12 cellular contexts compared by ENCODE assay signal in the genomic region with DNA sequence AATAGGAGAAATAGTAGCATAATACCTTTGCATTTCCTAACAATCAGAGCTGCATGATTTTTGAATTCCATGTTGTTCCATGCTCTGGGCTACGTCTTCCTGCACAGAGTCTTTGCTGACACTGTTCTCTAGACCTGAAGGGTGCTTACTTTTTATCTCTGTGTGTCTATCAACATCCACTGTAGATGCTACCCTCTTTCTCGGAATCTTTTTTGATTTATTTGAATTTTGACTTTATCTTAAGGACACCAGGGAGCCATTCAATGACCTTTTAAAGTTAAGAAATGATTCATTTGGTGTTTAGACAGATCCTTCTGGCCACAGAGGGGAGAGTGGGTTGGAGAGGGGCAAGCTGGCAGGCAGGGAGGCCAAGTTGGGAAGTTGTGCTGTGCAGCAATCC.
DNase-seq lines count a peak whose midpoint lies in the region; ATAC-seq and TF ChIP-seq lines count a peak whose summit lies in the region.
"Had no signal": no experiment of that assay in that cellular context is flagged by ENCODE, and none has a peak within 500 bp of the region (broad histone marks: within the 10 kb centered on the region; RNA-seq: fewer than 3 reads in every experiment).

No MANE protein-coding gene starts in this region.

- 0 out of 2 replicates have a peak overlapping the region, but pooled peaks have one; percentile 3 for H3K23ac ChIP-seq in IMR-90 (ENCODE audit: low read depth, low read length)

- H3K4me3 Mint-ChIP-seq in brain, result no peak overlapping the region
- H3K4me3 Mint-ChIP-seq in nephron, result no peak overlapping the region

- in situ Hi-C loops in IMR-90 (cut with MboI; ENCODE audit: low sequenced_read_pairs), result loop anchor here (10.0 kb wide), 1 partner anchor 231 kb away; no protein-coding TSS in a partner anchor

- no peak overlapping the region for H2AK9ac ChIP-seq in IMR-90 (replicated peaks; ENCODE audit: low read depth, low read length, poor library complexity)

- H3K4ac ChIP-seq in IMR-90 (ENCODE audit: low read depth, low read length), result peak overlapping the region; percentile 32; the same call in 1 of the 2 replicates

- peaks cover 0 to 31% of the 10 kb centered on the region in 2 experiments for H3K79me1 ChIP-seq in IMR-90 (ENCODE audit: low read depth in 1 of 2, low read length in 2 of 2)

- H2BK20ac ChIP-seq in IMR-90 (ENCODE audit: low read depth, low read length), result peak overlapping the region; percentile 52; the same call in 1 of the 2 replicates

- dilution Hi-C loops in IMR-90 (cut with HindIII; ENCODE audit: low sequenced_read_pairs, unreplicated experiment), result no loop called here

- H3K14ac ChIP-seq in IMR-90 (replicated peaks; ENCODE audit: low read depth, low read length), result no peak overlapping the region

- no peak overlapping the region for H2BK5ac ChIP-seq in IMR-90 (ENCODE audit: low read depth, low read length, poor library complexity, severe bottlenecking)

- no peaks in the 10 kb centered on the region for H4K20me1 ChIP-seq in IMR-90 (ENCODE audit: insufficient read depth, low read length)

- H3K18ac ChIP-seq in IMR-90 (ENCODE audit: low read depth, low read length), result no peak overlapping the region

- TF ChIP-seq CTCF in C4-2B (conservative IDR thresholded peaks at IDR 0.05) (no peak), IMR-90 (conservative IDR thresholded peaks at IDR 0.05; ENCODE audit: low read depth, low read length) (no peak), brain (conservative IDR thresholded peaks at IDR 0.05) (no peak), nephron (IDR thresholded peaks at IDR 0.05; ENCODE audit: unreplicated experiment in 3 of 3) (no peak)

- H3K9me3 Mint-ChIP-seq in brain (peaks cover 5 to 22% (median 7%) of the 10 kb centered on the region in 5 experiments), nephron (no peaks in the 10 kb centered on the region)

- H4K8ac ChIP-seq in IMR-90 (ENCODE audit: low read depth in 2 of 2, low read length in 2 of 2), result no peak overlapping the region

- no CpG with 5 or more reads among the region's 2 CpGs for WGBS in IMR-90 (ENCODE audit: extremely low coverage in 2 of 2, insufficient read length in 1 of 2), 2 experiments

- H3K27ac Mint-ChIP-seq in brain (peak overlapping the region in 4 of 5 experiments; percentile 14 to 65 (median 32)), nephron (peak overlapping the region in 2 of 3 experiments; percentile 2 to 31)

- H3K27me3 ChIP-seq in IMR-90 (ENCODE audit: control insufficient read depth, insufficient read depth, low read length), result no peaks in the 10 kb centered on the region

- H2AFZ ChIP-seq in IMR-90 (replicated peaks; ENCODE audit: low read length, poor library complexity), result no peak overlapping the region

- no peak for TF ChIP-seq RAD21 in IMR-90 (IDR thresholded peaks at IDR 0.05; ENCODE audit: low read length)

- H4K5ac ChIP-seq in IMR-90 (ENCODE audit: low read depth, low read length), result no peak overlapping the region

- ATAC-seq in IMR-90 (ENCODE audit: low read depth), result no peak
- ATAC-seq in SK-N-SH treated with all-trans-retinoic acid at 6 μM for 48 hours, result no peak
- ATAC-seq in GM19397 (IDR thresholded peaks at IDR 0.05; ENCODE audit: unreplicated experiment), result no peak

- no peaks in the 10 kb centered on the region for H3K36me3 ChIP-seq in IMR-90 (ENCODE audit: control insufficient read depth, insufficient read depth, low read length)

- CTCF ChIA-PET in IMR-90 (lab: Yijun Ruan, JAX), result interaction anchor here (1.4 kb wide), 1 partner anchor 98 kb away, joined by 4 read pairs; no protein-coding TSS in a partner anchor

- TF ChIP-seq POLR2A in IMR-90 (IDR thresholded peaks at IDR 0.05; ENCODE audit: low read depth, low read length), result no peak

- H3K27me3 Mint-ChIP-seq in brain (peaks cover 3% of the 10 kb centered on the region), nephron (ENCODE audit: low read depth) (no peaks in the 10 kb centered on the region)

- 0 out of 2 replicates have a peak overlapping the region, but pooled peaks have one; percentile 10 for H4K91ac ChIP-seq in IMR-90 (ENCODE audit: insufficient read depth, low read depth, low read length)

- H2AK5ac ChIP-seq in IMR-90 (ENCODE audit: low read depth, low read length), result peak overlapping the region; percentile 52

- no peak for DNase-seq in IMR-90
- no peak for DNase-seq in NCI-H446 treated with DMSO at 0.1 percent for 48 hours (lab: John Stamatoyannopoulos, UW)
- DNase-seq in caudate nucleus (lab: John Stamatoyannopoulos, UW), result no peak
- DNase-seq: HCEC 1CT, NCI-H1092 treated with DMSO at 0.1 percent for 48 hours, NCI-H345 had no signal

- no peak overlapping the region for H3K9ac ChIP-seq in IMR-90 (ENCODE audit: low read depth, low read length)
- H3K9ac ChIP-seq: KMS-11 had no signal

- H3K9me1 ChIP-seq in IMR-90 (ENCODE audit: insufficient read depth, low read length), result peaks cover 12% of the 10 kb centered on the region

- BruUV-seq in IMR-90 (replicated peaks; lab: Mats Ljungman, UMichigan), result no TSS peak

- H3K4me2 ChIP-seq in IMR-90 (ENCODE audit: low read depth, low read length), result no peak overlapping the region
- H3K4me2 ChIP-seq: KMS-11 had no signal

- 0 out of 2 replicates have a peak overlapping the region, but pooled peaks have one; percentile 32 for H2BK120ac ChIP-seq in IMR-90 (ENCODE audit: low read depth, low read length)

- peaks cover 25% of the 10 kb centered on the region for H3K4me1 ChIP-seq in IMR-90 (ENCODE audit: control insufficient read depth, insufficient read depth, low read length)

- peak overlapping the region; percentile 82; the same call in 1 of the 2 replicates for H3K27ac ChIP-seq in C4-2B
- H3K27ac ChIP-seq in IMR-90 (ENCODE audit: insufficient read depth, low read length), result no peak overlapping the region
- no peak overlapping the region for H3K27ac ChIP-seq in caudate nucleus (ENCODE audit: low read depth, low read length)
- H3K27ac ChIP-seq: KMS-11 had no signal

- H3K9me3 ChIP-seq in IMR-90 (ENCODE audit: control insufficient read depth, insufficient read depth, low read length), result no peaks in the 10 kb centered on the region

- POLR2A ChIA-PET in IMR-90 (lab: Charles Lee; ENCODE audit: unreplicated experiment), result no interaction called here

- intact Hi-C loops in IMR-90 (cut with micrococcal nuclease), result loop anchor here (5.0 to 10.0 kb wide), 3 partner anchors 92 to 417 kb away; a partner anchor contains a TSS

- H3K4me3 ChIP-seq in IMR-90 (ENCODE audit: insufficient read depth, low read depth, low read length), result no peak overlapping the region

- H2BK15ac ChIP-seq in IMR-90 (ENCODE audit: low read depth, low read length), result 0 out of 3 replicates have a peak overlapping the region, but pooled peaks have one; percentile 24

- H3K4me1 Mint-ChIP-seq in brain, result peaks cover 60% of the 10 kb centered on the region
- H3K4me1 Mint-ChIP-seq in nephron, result peaks cover 84% of the 10 kb centered on the region

- peaks cover 58% of the 10 kb centered on the region for H3K36me3 Mint-ChIP-seq in brain
- peaks cover 35% of the 10 kb centered on the region for H3K36me3 Mint-ChIP-seq in nephron (ENCODE audit: low read depth)

- H3K56ac ChIP-seq in IMR-90 (ENCODE audit: extremely low read depth, insufficient read depth, low read length), result no peak overlapping the region

TF ChIP-seq in IMR-90, 13 proteins besides CTCF, POLR2A, EP300 and RAD21:
- no peak for TF ChIP-seq CHD1 (IDR thresholded peaks at IDR 0.05; ENCODE audit: low read depth, low read length)
- TF ChIP-seq RFX5 (IDR thresholded peaks at IDR 0.05; ENCODE audit: low read depth, low read length), result no peak
- TF ChIP-seq FOS (IDR thresholded peaks at IDR 0.05; ENCODE audit: low read depth, low read length), result no peak
- no peak for TF ChIP-seq RCOR1 (IDR thresholded peaks at IDR 0.05; ENCODE audit: insufficient replicate concordance, low read length)
- TF ChIP-seq CEBPB (IDR thresholded peaks at IDR 0.05; ENCODE audit: low read depth, low read length), result no peak
- no peak for TF ChIP-seq MAFK (IDR thresholded peaks at IDR 0.05; ENCODE audit: low read depth, low read length)
- TF ChIP-seq, protein P1, sequence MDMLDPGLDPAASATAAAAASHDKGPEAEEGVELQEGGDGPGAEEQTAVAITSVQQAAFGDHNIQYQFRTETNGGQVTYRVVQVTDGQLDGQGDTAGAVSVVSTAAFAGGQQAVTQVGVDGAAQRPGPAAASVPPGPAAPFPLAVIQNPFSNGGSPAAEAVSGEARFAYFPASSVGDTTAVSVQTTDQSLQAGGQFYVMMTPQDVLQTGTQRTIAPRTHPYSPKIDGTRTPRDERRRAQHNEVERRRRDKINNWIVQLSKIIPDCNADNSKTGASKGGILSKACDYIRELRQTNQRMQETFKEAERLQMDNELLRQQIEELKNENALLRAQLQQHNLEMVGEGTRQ (IDR thresholded peaks at IDR 0.05; ENCODE audit: low read depth, low read length), result no peak
- no peak for TF ChIP-seq SMC3 (IDR thresholded peaks at IDR 0.05; ENCODE audit: low read depth, low read length)
- no peak for TF ChIP-seq BHLHE40 (IDR thresholded peaks at IDR 0.05; ENCODE audit: low read depth, low read length)
- TF ChIP-seq NFE2L2 (IDR thresholded peaks at IDR 0.05; ENCODE audit: low read depth, low read length), result no peak
TF ChIP-seq in IMR-90: peak in this region for 0.

TF ChIP-seq in SK-N-SH treated with all-trans-retinoic acid at 6 μM for 48 hours, 23 proteins besides CTCF, POLR2A, EP300 and RAD21:
- no peak for TF ChIP-seq ARNTL (CRISPR knock-in tag; IDR thresholded peaks at IDR 0.05; ENCODE audit: borderline replicate concordance, low read depth)
TF ChIP-seq in SK-N-SH treated with all-trans-retinoic acid at 6 μM for 48 hours: peak in this region for 0.
